ENCODE assay signal across 30 cellular contexts in the genomic region with DNA sequence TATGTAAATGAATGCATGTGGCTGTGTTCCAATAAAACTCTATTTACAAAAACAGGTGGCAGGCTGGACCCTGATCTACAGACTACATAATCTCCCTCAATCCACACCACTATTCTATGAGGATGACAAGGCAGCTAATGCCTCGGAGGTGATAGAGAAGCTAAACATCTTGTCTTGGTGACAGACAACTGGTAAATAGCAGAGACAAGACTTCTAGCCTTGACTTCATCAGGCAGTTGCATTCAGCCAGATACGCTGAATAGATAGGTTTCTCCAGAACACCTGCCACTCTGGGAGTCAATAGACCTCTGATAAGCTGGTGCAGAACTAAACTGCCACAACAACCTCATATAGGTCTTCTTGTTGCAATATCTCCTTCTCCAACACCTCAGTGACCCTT.
"Had no signal": no experiment of that assay in that cellular context is flagged by ENCODE, and none has a peak within 500 bp of the region (broad histone marks: within the 10 kb centered on the region; RNA-seq: fewer than 3 reads in every experiment).

No MANE protein-coding gene starts in this region.

- H3K9me3 ChIP-seq: colonic mucosa, heart left ventricle, pancreas, psoas muscle, spleen, suprapubic skin, tibial artery had no signal

- DNase-seq: activated CD4-positive, alpha-beta T cell treated with anti-CD3 and anti-CD28 coated beads for 36 hours; activated CD4-positive, CD25-positive, alpha-beta regulatory T cell; activated CD8-positive, alpha-beta memory T cell treated with anti-CD3 and anti-CD28 coated beads, Interleukin-2, amount 10 ng/mL, durations not matched to agents 7 days and 5 days; activated CD8-positive, alpha-beta T cell treated with anti-CD3 and anti-CD28 coated beads, Interleukin-2, amount 10 ng/mL, durations not matched to agents 7 days and 5 days; activated naive CD4-positive, alpha-beta T cell; activated T-cell treated with anti-CD3 and anti-CD28 coated beads, Interleukin-2, amount 50 U/mL, for 48 hours; cerebellar nuclear complex; colonic mucosa; dorsolateral prefrontal cortex; effector memory CD4-positive, alpha-beta T cell; foreskin keratinocyte; heart left ventricle; hypothalamus; immature natural killer cell; kidney; left colon; mammary epithelial cell; midbrain; naive thymus-derived CD4-positive, alpha-beta T cell; nucleus accumbens; pancreas; psoas muscle; spleen; stimulated activated naive CD4-positive, alpha-beta T cell had no signal

- H3K27me3 Mint-ChIP-seq: activated CD4-positive, alpha-beta T cell treated with anti-CD3 and anti-CD28 coated beads for 36 hours; activated CD8-positive, alpha-beta memory T cell treated with anti-CD3 and anti-CD28 coated beads, Interleukin-2, amount 10 ng/mL, durations not matched to agents 7 days and 5 days; naive thymus-derived CD4-positive, alpha-beta T cell had no signal

- H3K4me3 Mint-ChIP-seq: activated CD4-positive, alpha-beta T cell treated with anti-CD3 and anti-CD28 coated beads for 36 hours; activated CD8-positive, alpha-beta memory T cell treated with anti-CD3 and anti-CD28 coated beads, Interleukin-2, amount 10 ng/mL, durations not matched to agents 7 days and 5 days; activated CD8-positive, alpha-beta T cell treated with anti-CD3 and anti-CD28 coated beads, Interleukin-2, amount 10 ng/mL, durations not matched to agents 7 days and 5 days; immature natural killer cell; naive thymus-derived CD4-positive, alpha-beta T cell; T-helper 2 cell treated with Interferon-gamma antibody and Interleukin-4, amounts not matched to agents 5 μg/mL and 100 μg/mL, for 36 hours had no signal

- H3K9me3 Mint-ChIP-seq: activated naive CD4-positive, alpha-beta T cell treated with anti-CD3 and anti-CD28 coated beads, Interleukin-2, amount 50 U/mL, for 72 hours; activated T-helper 2 cell treated with anti-CD3 and anti-CD28 coated beads, Interferon-gamma antibody, Interleukin-2, Interleukin-4, amounts not matched to agents 10 μg/mL and 5 μg/mL and 100 μg/mL, durations not matched to agents 14 hours and 24 hours and 36 hours; immature natural killer cell; T-helper 2 cell treated with Interferon-gamma antibody and Interleukin-4, amounts not matched to agents 5 μg/mL and 100 μg/mL, for 36 hours had no signal

- H3K36me3 ChIP-seq: colonic mucosa, heart left ventricle, pancreas, suprapubic skin, tibial artery had no signal

- ATAC-seq: activated CD4-positive, alpha-beta T cell treated with anti-CD3 and anti-CD28 coated beads for 36 hours; activated CD8-positive, alpha-beta memory T cell treated with anti-CD3 and anti-CD28 coated beads, Interleukin-2, amount 10 ng/mL, durations not matched to agents 7 days and 5 days; activated CD8-positive, alpha-beta T cell treated with anti-CD3 and anti-CD28 coated beads, Interleukin-2, amount 10 ng/mL, durations not matched to agents 7 days and 5 days; activated naive CD4-positive, alpha-beta T cell treated with anti-CD3 and anti-CD28 coated beads, Interleukin-2, amount 50 U/mL, for 72 hours; esophagus mucosa; foreskin keratinocyte; heart left ventricle; left colon; naive thymus-derived CD4-positive, alpha-beta T cell; pancreas; psoas muscle had no signal

- H3K4me3 ChIP-seq: colonic mucosa, dorsolateral prefrontal cortex, heart left ventricle, pancreas, psoas muscle, spleen, suprapubic skin, tibial artery had no signal

- H3K27me3 ChIP-seq: colonic mucosa, dorsolateral prefrontal cortex, foreskin keratinocyte, heart left ventricle, pancreas, spleen, suprapubic skin, tibial artery had no signal

- H3K27ac Mint-ChIP-seq: activated CD4-positive, alpha-beta T cell treated with anti-CD3 and anti-CD28 coated beads for 36 hours; activated CD8-positive, alpha-beta memory T cell treated with anti-CD3 and anti-CD28 coated beads, Interleukin-2, amount 10 ng/mL, durations not matched to agents 7 days and 5 days; activated CD8-positive, alpha-beta T cell treated with anti-CD3 and anti-CD28 coated beads, Interleukin-2, amount 10 ng/mL, durations not matched to agents 7 days and 5 days; activated naive CD4-positive, alpha-beta T cell treated with anti-CD3 and anti-CD28 coated beads, Interleukin-2, amount 50 U/mL, for 72 hours; activated T-helper 2 cell treated with anti-CD3 and anti-CD28 coated beads, Interferon-gamma antibody, Interleukin-2, Interleukin-4, amounts not matched to agents 10 μg/mL and 5 μg/mL and 100 μg/mL, durations not matched to agents 14 hours and 24 hours and 36 hours; immature natural killer cell; T-helper 2 cell treated with Interferon-gamma antibody and Interleukin-4, amounts not matched to agents 5 μg/mL and 100 μg/mL, for 36 hours had no signal

- H3K27ac ChIP-seq: colonic mucosa, foreskin keratinocyte, heart left ventricle, pancreas, psoas muscle, spleen, suprapubic skin, tibial artery had no signal
